8 cellular contexts compared by ENCODE assay signal in the genomic region with DNA sequence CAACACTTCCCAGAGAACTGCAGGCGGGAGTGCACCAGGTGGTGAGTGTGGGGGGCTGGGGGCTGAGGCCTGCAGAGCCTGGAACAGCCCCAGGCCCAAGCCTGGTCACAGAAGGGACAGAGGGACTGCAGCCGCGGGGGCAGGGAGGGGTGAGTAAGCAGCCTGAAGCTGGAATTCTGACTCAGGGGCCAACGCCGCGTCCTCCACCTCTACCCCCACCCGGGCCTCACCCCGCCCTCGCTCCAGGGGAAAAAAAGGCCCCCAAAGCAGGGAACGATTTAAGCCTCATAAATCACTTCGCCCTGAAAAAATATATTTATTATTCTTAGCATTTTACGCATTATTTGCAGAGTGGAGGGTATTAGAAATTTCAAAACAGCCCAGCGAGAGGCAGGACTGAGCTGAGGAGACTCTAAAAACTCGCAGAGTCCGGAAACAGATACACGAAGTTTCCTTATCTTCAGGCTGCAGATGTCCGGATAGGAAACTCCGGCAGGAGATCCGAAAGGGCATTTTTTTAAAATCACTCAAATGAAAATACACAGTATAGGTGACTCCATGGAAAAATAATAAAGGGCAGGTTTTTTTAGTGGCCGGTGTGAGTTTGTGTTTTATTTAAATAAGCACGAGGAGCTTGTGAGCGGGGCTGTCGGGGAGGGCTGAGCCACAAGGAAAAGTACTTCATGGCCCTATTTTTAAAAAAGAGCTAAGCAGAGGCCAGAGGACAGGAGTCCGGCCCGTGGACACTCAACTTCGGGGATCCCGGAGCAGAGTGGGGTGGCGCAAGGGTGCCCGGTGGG. TPM values are rescaled to one million over a fixed set of nuclear protein-coding genes. Genes with fewer than 3 reads are reported as not detected.
DNase-seq lines count a peak whose midpoint lies in the region; ATAC-seq and TF ChIP-seq lines count a peak whose summit lies in the region.

No MANE protein-coding gene starts in this region.

- no peak overlapping the region for H4K8ac ChIP-seq in neuronal stem cell (ENCODE audit: low read depth, low read length)

- no peak overlapping the region for H2AFZ ChIP-seq in neuronal stem cell (ENCODE audit: low read length)

- peak overlapping the region; percentile 19 for H3K18ac ChIP-seq in neuronal stem cell (ENCODE audit: low read length)

- no CpG with 5 or more reads among the region's 29 CpGs for WGBS in neuronal stem cell (ENCODE audit: extremely low coverage in 2 of 2, insufficient read length in 2 of 2, insufficient replicate concordance in 1 of 2), 2 donors

- no peak overlapping the region for H2BK5ac ChIP-seq in neuronal stem cell (ENCODE audit: low read length)

- H3K79me1 ChIP-seq in neuronal stem cell (ENCODE audit: low read depth, low read length) = no peaks in the 10 kb centered on the region

- H3K4me2 ChIP-seq in neuronal stem cell (ENCODE audit: insufficient read depth, low read length, poor library complexity, severe bottlenecking) = no peak overlapping the region

- H3K9ac ChIP-seq in neuronal stem cell (ENCODE audit: low read depth, low read length, poor library complexity) = no peak overlapping the region

- H2BK15ac ChIP-seq in neuronal stem cell (ENCODE audit: low read length) = peak overlapping the region; percentile 77

- peaks cover 39% of the 10 kb centered on the region for H3K36me3 ChIP-seq in BJ (ENCODE audit: control insufficient read depth, insufficient read depth, low read length)
- H3K36me3 ChIP-seq in neuronal stem cell (replicated peaks in 1 of 2; ENCODE audit: control insufficient read depth in 2 of 2, insufficient read depth in 2 of 2, low read length in 2 of 2) = no peaks in the 10 kb centered on the region

- no peak overlapping the region for H3K23ac ChIP-seq in neuronal stem cell (ENCODE audit: low read depth, low read length, poor library complexity)

- H3K4ac ChIP-seq in neuronal stem cell (ENCODE audit: low read length) = no peak overlapping the region

- DNase-seq in BJ (ENCODE audit: low read depth) (peak; percentile 71), NCI-H226 (peak; percentile 54), neuronal stem cell (ENCODE audit: low spot score) (no peak), cortex of kidney (lab: John Stamatoyannopoulos, UW) (no peak), NCI-H2029 (lab: John Stamatoyannopoulos, UW) (no peak)
- no peak for DNase-seq in activated CD4-positive, CD25-positive, alpha-beta regulatory T cell (lab: John Stamatoyannopoulos, UW)

- H3K9me3 ChIP-seq in neuronal stem cell (replicated peaks in 1 of 2; ENCODE audit: control insufficient read depth in 2 of 2, insufficient read depth in 1 of 2, low read depth in 1 of 2, low read length in 2 of 2) = no peaks in the 10 kb centered on the region

- peak overlapping the region; percentile 11 for H2AK5ac ChIP-seq in neuronal stem cell (ENCODE audit: low read depth, low read length)

- H3K27me3 ChIP-seq in BJ (ENCODE audit: control insufficient read depth, insufficient read depth, low read length) (no peaks in the 10 kb centered on the region), neuronal stem cell (ENCODE audit: control insufficient read depth in 3 of 3, insufficient read depth in 3 of 3, low read depth in 1 of 3, low read length in 3 of 3) (peaks cover 56 to 100% (median 95%) of the 10 kb centered on the region in 3 experiments)

- H2BK12ac ChIP-seq in neuronal stem cell (ENCODE audit: low read length) = no peak overlapping the region

- peak; percentile 9 for ATAC-seq in esophagus mucosa
- no peak for ATAC-seq in GM21423 (IDR thresholded peaks at IDR 0.05; ENCODE audit: unreplicated experiment)

- no peak overlapping the region for H3K14ac ChIP-seq in neuronal stem cell (ENCODE audit: low read length)

- CTCF ChIA-PET in BJ (lab: Yijun Ruan, JAX) = interaction anchor here (0.9 to 1.7 kb wide), 11 partner anchors 8 to 396 kb away, joined by 3 to 8 read pairs (median 3); no protein-coding TSS in a partner anchor

- peaks cover 8 to 25% of the 10 kb centered on the region in 2 donors for H3K4me1 ChIP-seq in neuronal stem cell (ENCODE audit: control insufficient read depth in 2 of 2, insufficient read depth in 1 of 2, low read depth in 1 of 2, low read length in 2 of 2)

- H4K91ac ChIP-seq in neuronal stem cell (ENCODE audit: low read depth, low read length, poor library complexity) = no peak overlapping the region

- POLR2A ChIA-PET in BJ (lab: Charles Lee) = interaction anchor here (0.6 to 1.0 kb wide), 2 partner anchors 9 to 99 kb away, joined by 3 read pairs; no protein-coding TSS in a partner anchor

- no peak overlapping the region for H2BK120ac ChIP-seq in neuronal stem cell (ENCODE audit: low read depth, low read length)

- H3K4me3 ChIP-seq in BJ (ENCODE audit: low read depth, low read length) = peak overlapping the region; percentile 91
- no peak overlapping the region for H3K4me3 ChIP-seq in neuronal stem cell (ENCODE audit: low read length in 2 of 2)

- no peak overlapping the region for H3K27ac ChIP-seq in neuronal stem cell (replicated peaks; ENCODE audit: low read length)

- TF ChIP-seq CTCF in BJ (IDR thresholded peaks at IDR 0.05; ENCODE audit: insufficient read depth, low read depth, low read length) = peak; percentile 37; the same call in 1 of the 2 replicates

RNA-seq across cellular contexts. Expression of gene GATA2, which starts 9.9 kb away (rescaled TPM):
- polyA plus RNA-seq in BJ (2011; rRNA removed) = 8.3 and 13.4 TPM in 2 replicates
- polyA minus RNA-seq in BJ (2011; rRNA and poly(A)+ RNA removed) = 9.4 and 10.9 TPM in 2 replicates
- total RNA-seq in esophagus mucosa = 1.1 TPM
- polyA plus RNA-seq in neuronal stem cell (2013, experiment 1 of 2) = 0.03 TPM
- polyA plus RNA-seq in neuronal stem cell (2013, experiment 2 of 2) = 0.04 TPM

RNA-seq across cellular contexts. Expression of gene DNAJB8, which starts 16.4 kb away (rescaled TPM):
- not detected in 2 replicates for polyA plus RNA-seq in BJ (2011; rRNA removed)
- polyA minus RNA-seq in BJ (2011; rRNA and poly(A)+ RNA removed) = not detected in 2 replicates
- not detected for total RNA-seq in esophagus mucosa
- not detected for polyA plus RNA-seq in neuronal stem cell (2013, experiment 1 of 2)
- polyA plus RNA-seq in neuronal stem cell (2013, experiment 2 of 2) = not detected

Comparison
In these comparisons a context has a peak if more than half of its experiments do, and no peak if none do; other contexts are left out.
1. DNase-seq: peak in BJ (single experiment) and NCI-H226 (single experiment); none in neuronal stem cell (single experiment), cortex of kidney (single experiment), activated CD4-positive, CD25-positive, alpha-beta regulatory T cell (0 of 4) and NCI-H2029 (single experiment).